ENCODE assay signal across 20 cellular contexts in the genomic region with DNA sequence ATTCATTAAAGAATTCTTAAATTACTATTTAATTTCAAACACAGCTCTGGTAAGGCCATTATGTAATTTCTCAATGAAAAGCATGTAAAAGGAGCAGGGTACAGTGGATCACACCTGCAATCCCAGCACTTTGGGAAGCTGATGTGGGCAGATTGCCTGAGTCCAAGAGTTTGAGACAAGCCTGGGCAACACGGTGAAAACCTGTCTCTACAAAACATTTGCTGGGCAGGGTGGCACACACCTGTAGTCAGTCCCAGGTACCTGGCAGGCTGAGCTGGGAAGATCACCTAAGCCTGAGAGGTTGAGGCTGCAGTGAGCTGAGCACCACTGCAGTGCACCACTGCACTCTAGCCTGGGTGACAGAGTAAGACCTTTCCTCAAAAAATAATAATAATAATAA. TPM values are rescaled to one million over a fixed set of nuclear protein-coding genes. Genes with fewer than 3 reads are reported as not detected.
DNase-seq lines count a peak whose midpoint lies in the region; ATAC-seq, FAIRE-seq and TF ChIP-seq lines count a peak whose summit lies in the region.
"Had no signal": no experiment of that assay in that cellular context is flagged by ENCODE, and none has a peak within 500 bp of the region (broad histone marks: within the 10 kb centered on the region; RNA-seq: fewer than 3 reads in every experiment).

No MANE protein-coding gene starts in this region.

- H3K27ac ChIP-seq in breast epithelium (no peak overlapping the region), HepG2 (ENCODE audit: extremely low read length, insufficient read depth, low read length) (peak overlapping the region; percentile 18), WERI-Rb-1 (no peak overlapping the region), mesenchymal stem cell (ENCODE audit: low read length, poor library complexity, severe bottlenecking) (no peak overlapping the region)
- H3K27ac ChIP-seq: 22Rv1, A549, C4-2B had no signal

- in situ Hi-C loops in HepG2 (cut with HindIII; ENCODE audit: extremely low pct_ligation_motif_present, low pct_unique_long_range_greater_than_20kb) = no loop called here

- H3K23ac ChIP-seq in mesenchymal stem cell (ENCODE audit: low read length in 2 of 2) = no peak overlapping the region

- H4K20me1 ChIP-seq in HepG2 (ENCODE audit: insufficient read depth, low read length) = no peaks in the 10 kb centered on the region

- no peaks in the 10 kb centered on the region for H3K27me3 ChIP-seq in breast epithelium
- H3K27me3 ChIP-seq in HepG2 (ENCODE audit: control insufficient read depth in 1 of 2, insufficient read depth in 2 of 2, low read length in 2 of 2) = no peaks in the 10 kb centered on the region
- H3K27me3 ChIP-seq in WERI-Rb-1 (ENCODE audit: insufficient read depth, low read depth, severe bottlenecking) = no peaks in the 10 kb centered on the region
- H3K27me3 ChIP-seq in mesenchymal stem cell (ENCODE audit: control insufficient read depth in 1 of 2, insufficient read depth in 1 of 2, low read length in 2 of 2) = no peaks in the 10 kb centered on the region

- H3K9me3 ChIP-seq in breast epithelium = no peaks in the 10 kb centered on the region
- H3K9me3 ChIP-seq in HepG2 (ENCODE audit: low read length) = peaks cover 5% of the 10 kb centered on the region; the same call in 1 of the 2 replicates
- peaks cover 4% of the 10 kb centered on the region for H3K9me3 ChIP-seq in WERI-Rb-1 (ENCODE audit: severe bottlenecking)
- no peaks in the 10 kb centered on the region for H3K9me3 ChIP-seq in mesenchymal stem cell (ENCODE audit: control insufficient read depth, low read length)
- H3K9me3 ChIP-seq: A549, HAP-1 had no signal

- H2BK12ac ChIP-seq in mesenchymal stem cell (ENCODE audit: low read length in 2 of 2) = no peak overlapping the region

- no peak for TF ChIP-seq EP300 in HepG2 (IDR thresholded peaks at IDR 0.05; ENCODE audit: low read depth in 2 of 2, low read length in 2 of 2)
- TF ChIP-seq EP300 in HepG2 (CRISPR knock-in tag; IDR thresholded peaks at IDR 0.05; ENCODE audit: borderline replicate concordance) = no peak

- no peak overlapping the region for H3K14ac ChIP-seq in mesenchymal stem cell (ENCODE audit: low read length in 2 of 2)

- no peaks in the 10 kb centered on the region for H3K9me3 Mint-ChIP-seq in MCF 10A (ENCODE audit: unreplicated experiment)
- H3K9me3 Mint-ChIP-seq in stimulated activated naive B cell treated with anti-CD40 and anti-IgM and Interleukin-4, amounts not matched to agents 10 μg/mL and 1 μg/mL and 100 μg/mL, for 72 hours = peaks cover 0 to 3% of the 10 kb centered on the region in 2 donors
- H3K9me3 Mint-ChIP-seq: CD4-positive, alpha-beta T cell had no signal

- no peak for DNase-seq in MCF 10A (ENCODE audit: unreplicated experiment)
- no peak for DNase-seq in breast epithelium (ENCODE audit: low spot score in 2 of 2)
- DNase-seq in HepG2 (ENCODE audit: low spot score) = no peak
- DNase-seq in WERI-Rb-1 = no peak
- DNase-seq in stimulated activated naive B cell treated with anti-CD40 and anti-IgM and Interleukin-4, amounts not matched to agents 10 μg/mL and 1 μg/mL and 100 μg/mL, for 72 hours = no peak
- no peak for DNase-seq in mesenchymal stem cell
- DNase-seq in stimulated activated CD4-positive, alpha-beta T cell treated with anti-CD3 and anti-CD28 coated beads, Interleukin-15, amount 100 ng/mL, for 24 hours = no peak
- DNase-seq: AML-193; Caco-2; CD4-positive, alpha-beta T cell; GOT3 had no signal

- H3K4me3 Mint-ChIP-seq in MCF 10A (ENCODE audit: unreplicated experiment) = no peak overlapping the region
- no peak overlapping the region for H3K4me3 Mint-ChIP-seq in stimulated activated naive B cell treated with anti-CD40 and anti-IgM and Interleukin-4, amounts not matched to agents 10 μg/mL and 1 μg/mL and 100 μg/mL, for 72 hours
- H3K4me3 Mint-ChIP-seq: CD4-positive, alpha-beta T cell had no signal

- no peak for FAIRE-seq in HepG2 (lab: Jason Lieb, UNC)
- FAIRE-seq: A549, D721Med, G401.6, GM12891, GM19239 had no signal

- no peak for TF ChIP-seq POLR2A in breast epithelium (IDR thresholded peaks at IDR 0.05)
- no peak for TF ChIP-seq POLR2A in HepG2 (IDR thresholded peaks at IDR 0.05; ENCODE audit: insufficient read depth in 1 of 2, low read depth in 2 of 2, low read length in 2 of 2)

- H4K8ac ChIP-seq in mesenchymal stem cell (ENCODE audit: low read length) = no peak overlapping the region

- POLR2A ChIA-PET in MCF 10A (lab: Yijun Ruan, JAX) = interaction anchor here (0.7 to 0.9 kb wide), 3 partner anchors 15 to 47 kb away, joined by 3 read pairs; partner anchors contain the start of genes CASP8AP2 and MDN1
- POLR2A ChIA-PET in HepG2 (lab: Yijun Ruan, JAX) = no interaction called here

- H3K4me1 Mint-ChIP-seq in MCF 10A (ENCODE audit: insufficient read depth, unreplicated experiment) = no peaks in the 10 kb centered on the region
- no peaks in the 10 kb centered on the region for H3K4me1 Mint-ChIP-seq in stimulated activated naive B cell treated with anti-CD40 and anti-IgM and Interleukin-4, amounts not matched to agents 10 μg/mL and 1 μg/mL and 100 μg/mL, for 72 hours

- no peaks in the 10 kb centered on the region for H3K27me3 Mint-ChIP-seq in MCF 10A (ENCODE audit: insufficient read depth, unreplicated experiment)
- H3K27me3 Mint-ChIP-seq in stimulated activated naive B cell treated with anti-CD40 and anti-IgM and Interleukin-4, amounts not matched to agents 10 μg/mL and 1 μg/mL and 100 μg/mL, for 72 hours = no peaks in the 10 kb centered on the region
- H3K27me3 Mint-ChIP-seq: CD4-positive, alpha-beta T cell had no signal

- H2BK15ac ChIP-seq in mesenchymal stem cell (ENCODE audit: low read depth, poor library complexity, severe bottlenecking) = no peak overlapping the region

- ATAC-seq in esophagus mucosa = peak; percentile 79
- ATAC-seq in HepG2 = no peak
- no peak for ATAC-seq in stimulated activated naive B cell treated with anti-CD40 and anti-IgM and Interleukin-4, amounts not matched to agents 10 μg/mL and 1 μg/mL and 100 μg/mL, for 72 hours (replicated peaks)
- ATAC-seq: A549 had no signal

- no TSS peak for BruUV-seq in MCF 10A (replicated peaks; lab: Mats Ljungman, UMichigan)
- BruUV-seq in HepG2 (replicated peaks; lab: Mats Ljungman, UMichigan) = no TSS peak

- H2BK5ac ChIP-seq in mesenchymal stem cell (ENCODE audit: low read depth, low read length, poor library complexity, severe bottlenecking) = no peak overlapping the region

- no peak overlapping the region for H3K18ac ChIP-seq in mesenchymal stem cell (ENCODE audit: low read depth in 1 of 2, low read length in 2 of 2)

- CTCF ChIA-PET in MCF 10A (lab: Yijun Ruan, JAX) (interaction anchor here (0.8 kb wide), 1 partner anchor 14 kb away, joined by 3 read pairs; no protein-coding TSS in a partner anchor), HepG2 (lab: Yijun Ruan, JAX; ENCODE audit: low intra/inter-chr PET ratio, low total read pairs) (no interaction called here)

- no peaks in the 10 kb centered on the region for H3K79me2 ChIP-seq in HepG2 (ENCODE audit: insufficient read depth, low read length)

- 100% methylated on average over 1 of the region's 1 CpG for WGBS in HepG2 (ENCODE audit: low lambda C conversion rate)
- 100% methylated on average over 1 of the region's 1 CpG for WGBS in mesenchymal stem cell

- H2BK120ac ChIP-seq in mesenchymal stem cell (ENCODE audit: low read depth, low read length) = no peak overlapping the region

- no peaks in the 10 kb centered on the region for H3K4me1 ChIP-seq in breast epithelium
- peaks cover 24% of the 10 kb centered on the region for H3K4me1 ChIP-seq in HepG2 (ENCODE audit: insufficient read depth, low read length)
- no peaks in the 10 kb centered on the region for H3K4me1 ChIP-seq in mesenchymal stem cell (ENCODE audit: control insufficient read depth, insufficient read depth, low read depth, low read length)
- H3K4me1 ChIP-seq: A549, HAP-1 had no signal

- H3K4me2 ChIP-seq in HepG2 (ENCODE audit: low read depth, low read length) = no peak overlapping the region
- no peak overlapping the region for H3K4me2 ChIP-seq in mesenchymal stem cell (ENCODE audit: low read length, poor library complexity, severe bottlenecking)
- H3K4me2 ChIP-seq: A549 had no signal

- no peak overlapping the region for H3K4ac ChIP-seq in mesenchymal stem cell (ENCODE audit: low read depth in 1 of 2, low read length in 2 of 2)

- no peak for TF ChIP-seq RAD21 in HepG2 (CRISPR knock-in tag; IDR thresholded peaks at IDR 0.05)

- H3K27ac Mint-ChIP-seq in MCF 10A (ENCODE audit: low read depth, unreplicated experiment) = peak overlapping the region; percentile 49
- no peak overlapping the region for H3K27ac Mint-ChIP-seq in stimulated activated naive B cell treated with anti-CD40 and anti-IgM and Interleukin-4, amounts not matched to agents 10 μg/mL and 1 μg/mL and 100 μg/mL, for 72 hours
- H3K27ac Mint-ChIP-seq: CD4-positive, alpha-beta T cell had no signal

- H3K4me3 ChIP-seq in breast epithelium (no peak overlapping the region), HepG2 (replicated peaks in 1 of 3; ENCODE audit: insufficient read depth in 1 of 3, low read depth in 2 of 3, low read length in 3 of 3) (no peak overlapping the region), WERI-Rb-1 (ENCODE audit: low read depth, low read length) (no peak overlapping the region), mesenchymal stem cell (ENCODE audit: insufficient read depth in 1 of 2, low read depth in 1 of 2, low read length in 2 of 2) (no peak overlapping the region)
- H3K4me3 ChIP-seq: A549, HAP-1 had no signal

- peaks cover 11% of the 10 kb centered on the region for H3K79me1 ChIP-seq in mesenchymal stem cell (replicated peaks; ENCODE audit: low read length, poor library complexity, severe bottlenecking)

- TF ChIP-seq CTCF in MCF 10A (IDR thresholded peaks at IDR 0.05; ENCODE audit: unreplicated experiment) = no peak
- no peak for TF ChIP-seq CTCF in breast epithelium (IDR thresholded peaks at IDR 0.05)
- no peak for TF ChIP-seq CTCF in HepG2 (CRISPR knock-in tag; IDR thresholded peaks at IDR 0.05)
- no peak for TF ChIP-seq CTCF in WERI-Rb-1 (IDR thresholded peaks at IDR 0.05; ENCODE audit: low read depth, low read length)

- H2AFZ ChIP-seq in HepG2 (ENCODE audit: low read length) = no peak overlapping the region
- no peak overlapping the region for H2AFZ ChIP-seq in mesenchymal stem cell (ENCODE audit: low read depth, low read length)

- peaks cover 10% of the 10 kb centered on the region for H3K36me3 ChIP-seq in breast epithelium
- peaks cover 9 to 51% of the 10 kb centered on the region in 2 experiments for H3K36me3 ChIP-seq in HepG2 (replicated peaks in 1 of 2; ENCODE audit: control insufficient read depth in 1 of 2, insufficient read depth in 2 of 2, low read length in 2 of 2)
- peaks cover 71% of the 10 kb centered on the region for H3K36me3 ChIP-seq in WERI-Rb-1
- H3K36me3 ChIP-seq in mesenchymal stem cell (ENCODE audit: control insufficient read depth in 1 of 2, insufficient read depth in 2 of 2, low read depth in 1 of 2, low read length in 2 of 2) = peaks cover 25 to 68% of the 10 kb centered on the region in 2 experiments

- H3K36me3 Mint-ChIP-seq in MCF 10A (ENCODE audit: insufficient read depth, unreplicated experiment) = peaks cover 75% of the 10 kb centered on the region
- peaks cover 55 to 74% of the 10 kb centered on the region in 2 donors for H3K36me3 Mint-ChIP-seq in stimulated activated naive B cell treated with anti-CD40 and anti-IgM and Interleukin-4, amounts not matched to agents 10 μg/mL and 1 μg/mL and 100 μg/mL, for 72 hours

- no peak overlapping the region for H2AK5ac ChIP-seq in mesenchymal stem cell (ENCODE audit: low read length, severe bottlenecking)

- no peak overlapping the region for H4K91ac ChIP-seq in mesenchymal stem cell (ENCODE audit: low read length)

- intact Hi-C loops in MCF 10A (cut with micrococcal nuclease) = no loop called here
- intact Hi-C loops in breast epithelium (cut with DNase I; ENCODE audit: low total_unique reads) = no loop called here
- intact Hi-C loops in HepG2 (cut with micrococcal nuclease; ENCODE audit: unreplicated experiment) = no loop called here

- H3K9ac ChIP-seq in HepG2 (ENCODE audit: insufficient read depth, low read depth, low read length) (no peak overlapping the region), mesenchymal stem cell (ENCODE audit: low read length) (no peak overlapping the region)

RNA-seq across cellular contexts. Expression of gene MDN1, which starts 37.4 kb away (rescaled TPM):
- 31.1 and 39.2 TPM in 2 replicates for total RNA-seq in MCF 10A (2022)
- total RNA-seq in breast epithelium = 10 to 100 TPM; 24.6 to 38.8 (median 38.0) TPM
- 21.6 TPM for total RNA-seq in esophagus mucosa
- total RNA-seq in HepG2 (2016; rRNA removed; fragmentation: Illumina TruSeq; extraction: Trizol) = 52.9 and 91.7 TPM in 2 replicates
- total RNA-seq in HepG2 (2016; cell fraction: cytosol; rRNA removed; fragmentation: Illumina TruSeq; extraction: Trizol; ENCODE audit: low read depth) = 7.3 and 11.1 TPM in 2 replicates
- total RNA-seq in HepG2 (2016; cell fraction: insoluble cytoplasmic fraction; rRNA removed; fragmentation: Illumina TruSeq; extraction: Trizol) = 52.6 and 76.6 TPM in 2 replicates
- total RNA-seq in HepG2 (2016; cell fraction: membrane; rRNA removed; fragmentation: Illumina TruSeq; extraction: Trizol) = 17.5 and 20.1 TPM in 2 replicates
- total RNA-seq in HepG2 (2016; cell fraction: nucleus; rRNA removed; fragmentation: Illumina TruSeq; extraction: Trizol) = 64.2 and 71.4 TPM in 2 replicates
- polyA plus RNA-seq in HepG2 (2011; rRNA removed) = 16.8 and 18.8 TPM in 2 replicates
- 6.1 and 10.1 TPM in 2 replicates for polyA plus RNA-seq in HepG2 (2011; cell fraction: cytosol; rRNA removed)
- 35.8 and 40.6 TPM in 2 replicates for polyA plus RNA-seq in HepG2 (2011; cell fraction: nucleus; rRNA removed)
- polyA plus RNA-seq in HepG2 (2012) = 20.4 and 25.7 TPM in 2 replicates
- polyA plus RNA-seq in HepG2 (2016; cell fraction: cytosol; fragmentation: Illumina TruSeq; extraction: Trizol; ENCODE audit: low read depth) = 3.0 and 3.2 TPM in 2 replicates
- polyA plus RNA-seq in HepG2 (2016; cell fraction: insoluble cytoplasmic fraction; fragmentation: Illumina TruSeq; extraction: Trizol; ENCODE audit: low read depth) = 40.6 and 44.1 TPM in 2 replicates
- 6.7 and 7.0 TPM in 2 replicates for polyA plus RNA-seq in HepG2 (2016; cell fraction: membrane; fragmentation: Illumina TruSeq; extraction: Trizol; ENCODE audit: low read depth)
- polyA plus RNA-seq in HepG2 (2016; cell fraction: nucleus; fragmentation: Illumina TruSeq; extraction: Trizol; ENCODE audit: insufficient read depth, low read depth) = 75.5 and 81.6 TPM in 2 replicates
- polyA minus RNA-seq in HepG2 (2011; rRNA and poly(A)+ RNA removed; ENCODE audit: low replicate concordance) = 25.6 and 26.9 TPM in 2 replicates
- 20.2 and 22.3 TPM in 2 replicates for polyA minus RNA-seq in HepG2 (2011; cell fraction: cytosol; rRNA and poly(A)+ RNA removed)
- polyA minus RNA-seq in HepG2 (2011; cell fraction: nucleus; rRNA and poly(A)+ RNA removed) = 56.1 and 67.4 TPM in 2 replicates
- 4.1 TPM for polyA plus RNA-seq in mesenchymal stem cell (2013, experiment 1 of 2)
- polyA plus RNA-seq in mesenchymal stem cell (2013, experiment 2 of 2) = 4.1 TPM

RNA-seq across cellular contexts. Expression of gene CASP8AP2, which starts 47.5 kb away (rescaled TPM):
- total RNA-seq in MCF 10A (2022) (11.3 and 11.5 TPM in 2 replicates), breast epithelium (10 to 100 TPM; 16.0 to 24.9 (median 17.7) TPM), esophagus mucosa (6.1 TPM), HepG2 (2016; rRNA removed; fragmentation: Illumina TruSeq; extraction: Trizol) (13.5 and 26.0 TPM in 2 replicates)
- 4.8 and 5.1 TPM in 2 replicates for total RNA-seq in HepG2 (2016; cell fraction: cytosol; rRNA removed; fragmentation: Illumina TruSeq; extraction: Trizol; ENCODE audit: low read depth)
- 13.7 and 22.7 TPM in 2 replicates for total RNA-seq in HepG2 (2016; cell fraction: insoluble cytoplasmic fraction; rRNA removed; fragmentation: Illumina TruSeq; extraction: Trizol)
- 6.1 and 7.4 TPM in 2 replicates for total RNA-seq in HepG2 (2016; cell fraction: membrane; rRNA removed; fragmentation: Illumina TruSeq; extraction: Trizol)
- 19.0 and 20.0 TPM in 2 replicates for total RNA-seq in HepG2 (2016; cell fraction: nucleus; rRNA removed; fragmentation: Illumina TruSeq; extraction: Trizol)
- 3.1 and 5.7 TPM in 2 replicates for polyA plus RNA-seq in HepG2 (2011; rRNA removed)
- polyA plus RNA-seq in HepG2 (2011; cell fraction: cytosol; rRNA removed) = 1.4 and 1.9 TPM in 2 replicates
- 4.2 and 4.4 TPM in 2 replicates for polyA plus RNA-seq in HepG2 (2011; cell fraction: nucleus; rRNA removed)
- polyA plus RNA-seq in HepG2 (2012) = 3.4 and 5.7 TPM in 2 replicates
- 0.18 and 0.38 TPM in 2 replicates for polyA plus RNA-seq in HepG2 (2016; cell fraction: cytosol; fragmentation: Illumina TruSeq; extraction: Trizol; ENCODE audit: low read depth)
- 11.0 and 11.8 TPM in 2 replicates for polyA plus RNA-seq in HepG2 (2016; cell fraction: insoluble cytoplasmic fraction; fragmentation: Illumina TruSeq; extraction: Trizol; ENCODE audit: low read depth)
- polyA plus RNA-seq in HepG2 (2016; cell fraction: membrane; fragmentation: Illumina TruSeq; extraction: Trizol; ENCODE audit: low read depth) = 0.56 and 0.65 TPM in 2 replicates
- 16.5 and 20.5 TPM in 2 replicates for polyA plus RNA-seq in HepG2 (2016; cell fraction: nucleus; fragmentation: Illumina TruSeq; extraction: Trizol; ENCODE audit: insufficient read depth, low read depth)
- polyA minus RNA-seq in HepG2 (2011; rRNA and poly(A)+ RNA removed; ENCODE audit: low replicate concordance) = 5.2 and 25.9 TPM in 2 replicates
- 6.1 and 7.5 TPM in 2 replicates for polyA minus RNA-seq in HepG2 (2011; cell fraction: cytosol; rRNA and poly(A)+ RNA removed)
- 19.0 and 20.3 TPM in 2 replicates for polyA minus RNA-seq in HepG2 (2011; cell fraction: nucleus; rRNA and poly(A)+ RNA removed)
- 7.6 TPM for polyA plus RNA-seq in mesenchymal stem cell (2013, experiment 1 of 2)
- 8.1 TPM for polyA plus RNA-seq in mesenchymal stem cell (2013, experiment 2 of 2)
